ENCODE assay signal across 23 cellular contexts in genomic region chrX:139206914-139207313, GRCh38.
"Had no signal": no experiment of that assay in that cellular context is flagged by ENCODE, and none has a peak within 500 bp of the region (broad histone marks: within the 10 kb centered on the region; RNA-seq: fewer than 3 reads in every experiment).

No MANE protein-coding gene starts in this region.

- H3K27ac ChIP-seq: coronary artery, dorsolateral prefrontal cortex, esophagus muscularis mucosa, gastrocnemius medialis, heart right ventricle, left lung, lower lobe of right lung had no signal

- FAIRE-seq: endothelial cell of umbilical vein, islet of Langerhans, keratinocyte had no signal

- H3K36me3 ChIP-seq: esophagus muscularis mucosa, gastrocnemius medialis, heart right ventricle, left lung, lower lobe of right lung had no signal

- H3K9me3 ChIP-seq: gastrocnemius medialis, heart right ventricle, left lung, lower lobe of right lung, mucosa of descending colon had no signal

- H3K4me3 ChIP-seq: coronary artery, dorsolateral prefrontal cortex, esophagus muscularis mucosa, gastrocnemius medialis, heart right ventricle, left lung, lower lobe of right lung, mucosa of descending colon had no signal

- H3K4me1 ChIP-seq: lower lobe of right lung had no signal

- H3K27me3 ChIP-seq: gastrocnemius medialis had no signal

- DNase-seq: dermis blood vessel endothelial cell; dorsolateral prefrontal cortex; effector CD4-positive, alpha-beta T cell; effector memory CD4-positive, alpha-beta T cell; foreskin fibroblast; foreskin melanocyte; gastrocnemius medialis; glutamatergic neuron; head of caudate nucleus; heart right ventricle; hippocampal formation; left cardiac atrium; left lung; left ventricle myocardium superior; lower lobe of right lung; mesenchymal stem cell; mucosa of descending colon; naive B cell had no signal
